ENCODE assay signal across 8 cellular contexts in genomic region chr20:58839474-58839874, GRCh38. TPM values are rescaled to one million over a fixed set of nuclear protein-coding genes. Genes with fewer than 3 reads are reported as not detected.
A peak's percentile ranks its signal among the peaks of the same experiment; 100 is the strongest.
DNase-seq lines count a peak whose midpoint lies in the region; ATAC-seq, FAIRE-seq and TF ChIP-seq lines count a peak whose summit lies in the region.

No MANE protein-coding gene starts in this region.

- peak; percentile 60 for ATAC-seq in stimulated activated effector memory CD8-positive, alpha-beta T cell treated with anti-CD3 and anti-CD28 coated beads, Interleukin-12 subunit alpha, Interleukin-12 subunit beta, amount 100 ng/mL, for 72 hours
- ATAC-seq in HG03439 (IDR thresholded peaks at IDR 0.05; ENCODE audit: unreplicated experiment) = no peak

- peak; percentile 55 for DNase-seq in NCI-H82 (lab: John Stamatoyannopoulos, UW)
- no peak for DNase-seq in NCI-H82 treated with DMSO at 0.1 percent for 48 hours (lab: John Stamatoyannopoulos, UW; ENCODE audit: unreplicated experiment)
- DNase-seq in RPMI7951 (ENCODE audit: low read depth) = peak; percentile 57
- no peak for DNase-seq in astrocyte (ENCODE audit: low read depth)
- DNase-seq in islet precursor cell = peak; percentile 68
- no peak for DNase-seq in stimulated activated effector memory CD8-positive, alpha-beta T cell treated with anti-CD3 and anti-CD28 coated beads, Interleukin-12 subunit alpha, Interleukin-12 subunit beta, amount 100 ng/mL, for 72 hours (ENCODE audit: low spot score in 2 of 2)
- DNase-seq in NCI-H510A treated with DMSO at 0.1 percent for 48 hours (lab: John Stamatoyannopoulos, UW) = no peak

- H3K36me3 ChIP-seq in astrocyte (ENCODE audit: insufficient read depth, low read length) = no peaks in the 10 kb centered on the region

- peaks cover 2% of the 10 kb centered on the region for H3K79me2 ChIP-seq in astrocyte (ENCODE audit: insufficient read depth, low read length)

- peak overlapping the region; percentile 64 for H2AFZ ChIP-seq in astrocyte (ENCODE audit: low read depth, low read length)

- peaks cover 2% of the 10 kb centered on the region for H3K9me3 Mint-ChIP-seq in astrocyte (ENCODE audit: unreplicated experiment)
- H3K9me3 Mint-ChIP-seq in stimulated activated effector memory CD8-positive, alpha-beta T cell treated with anti-CD3 and anti-CD28 coated beads, Interleukin-12 subunit alpha, Interleukin-12 subunit beta, amount 100 ng/mL, for 72 hours = no peaks in the 10 kb centered on the region

- H3K4me1 ChIP-seq in astrocyte (ENCODE audit: insufficient read depth, low read length) = peaks cover 3% of the 10 kb centered on the region

- peaks cover 15% of the 10 kb centered on the region for H3K4me1 Mint-ChIP-seq in astrocyte (ENCODE audit: low read depth, unreplicated experiment)
- peaks cover 18% of the 10 kb centered on the region for H3K4me1 Mint-ChIP-seq in stimulated activated effector memory CD8-positive, alpha-beta T cell treated with anti-CD3 and anti-CD28 coated beads, Interleukin-12 subunit alpha, Interleukin-12 subunit beta, amount 100 ng/mL, for 72 hours

- no peak for FAIRE-seq in astrocyte (lab: Jason Lieb, UNC)

- peaks cover 11% of the 10 kb centered on the region for H3K36me3 Mint-ChIP-seq in astrocyte (ENCODE audit: low read depth, unreplicated experiment)
- no peaks in the 10 kb centered on the region for H3K36me3 Mint-ChIP-seq in stimulated activated effector memory CD8-positive, alpha-beta T cell treated with anti-CD3 and anti-CD28 coated beads, Interleukin-12 subunit alpha, Interleukin-12 subunit beta, amount 100 ng/mL, for 72 hours

- TF ChIP-seq CTCF in astrocyte (IDR thresholded peaks at IDR 0.05; ENCODE audit: insufficient read depth, low read depth, low read length) = no peak

- peaks cover 43% of the 10 kb centered on the region for H3K27me3 ChIP-seq in astrocyte (ENCODE audit: insufficient read depth, low read length)

- peak overlapping the region; percentile 76 for H3K4me3 Mint-ChIP-seq in astrocyte (ENCODE audit: unreplicated experiment)
- H3K4me3 Mint-ChIP-seq in stimulated activated effector memory CD8-positive, alpha-beta T cell treated with anti-CD3 and anti-CD28 coated beads, Interleukin-12 subunit alpha, Interleukin-12 subunit beta, amount 100 ng/mL, for 72 hours = peak overlapping the region; percentile 6

- no peaks in the 10 kb centered on the region for H3K9me3 ChIP-seq in astrocyte (ENCODE audit: insufficient read depth, low read depth, low read length)

- no peak overlapping the region for H3K27ac Mint-ChIP-seq in astrocyte (ENCODE audit: unreplicated experiment)
- H3K27ac Mint-ChIP-seq in stimulated activated effector memory CD8-positive, alpha-beta T cell treated with anti-CD3 and anti-CD28 coated beads, Interleukin-12 subunit alpha, Interleukin-12 subunit beta, amount 100 ng/mL, for 72 hours = no peak overlapping the region

- peak overlapping the region; percentile 80 for H3K4me2 ChIP-seq in astrocyte (ENCODE audit: low read length)

- H4K20me1 ChIP-seq in astrocyte (ENCODE audit: insufficient read depth, low read length) = peaks cover 19% of the 10 kb centered on the region

- H3K27ac ChIP-seq in astrocyte (ENCODE audit: low read depth, low read length) = no peak overlapping the region

- peaks cover 26% of the 10 kb centered on the region for H3K27me3 Mint-ChIP-seq in astrocyte (ENCODE audit: low read depth, unreplicated experiment)

- H3K4me3 ChIP-seq in astrocyte (ENCODE audit: insufficient read depth, low read depth, low read length) = peak overlapping the region; percentile 42

- no peak overlapping the region for H3K9ac ChIP-seq in astrocyte (ENCODE audit: low read length)

RNA-seq across cellular contexts. Expression of gene GNAS-AS1, which starts 11.2 kb away (rescaled TPM):
- 1.1 TPM in 2 replicates for total RNA-seq in RPMI7951 (2014; rRNA removed; shearing (Covaris generic))
- total RNA-seq in astrocyte = 2.8 and 3.8 TPM in 2 replicates

RNA-seq across cellular contexts. Expression of gene GNAS, which starts 13.0 kb away (rescaled TPM):
- total RNA-seq in RPMI7951 (2014; rRNA removed; shearing (Covaris generic)) = 853 and 1,108 TPM in 2 replicates
- 1,937 and 2,003 TPM in 2 replicates for total RNA-seq in astrocyte

Comparison
In these comparisons a context has a peak if more than half of its experiments do, and no peak if none do; other contexts are left out.
1. DNase-seq: peak in NCI-H82 (single experiment), RPMI7951 (single experiment) and islet precursor cell (single experiment); none in NCI-H82 treated with DMSO at 0.1 percent for 48 hours (single experiment), astrocyte (single experiment), stimulated activated effector memory CD8-positive, alpha-beta T cell treated with anti-CD3 and anti-CD28 coated beads, Interleukin-12 subunit alpha, Interleukin-12 subunit beta, amount 100 ng/mL, for 72 hours (0 of 2) and NCI-H510A treated with DMSO at 0.1 percent for 48 hours (single experiment).